In genomic region chr1:200891774-200892157, GRCh38 we compare ENCODE assay signal across 10 cellular contexts. TPM values are rescaled to one million over a fixed set of nuclear protein-coding genes. Genes with fewer than 3 reads are reported as not detected.
DNase-seq lines count a peak whose midpoint lies in the region; ATAC-seq, FAIRE-seq and TF ChIP-seq lines count a peak whose summit lies in the region.
"Had no signal": no experiment of that assay in that cellular context is flagged by ENCODE, and none has a peak within 500 bp of the region (broad histone marks: within the 10 kb centered on the region; RNA-seq: fewer than 3 reads in every experiment).

No MANE protein-coding gene starts in this region.

- peaks cover 44% of the 10 kb centered on the region for H3K4me1 Mint-ChIP-seq in activated T-cell treated with anti-CD3 and anti-CD28 coated beads, Interleukin-2, amount 50 U/mL, for 4 hours (ENCODE audit: low read depth)
- peaks cover 69% of the 10 kb centered on the region for H3K4me1 Mint-ChIP-seq in stimulated activated memory B cell treated with anti-CD40 and anti-IgM and Interleukin-4, amounts not matched to agents 10 μg/mL and 1 μg/mL and 100 μg/mL, for 72 hours

- H3K4me3 ChIP-seq in astrocyte of the cerebellum (ENCODE audit: low read depth, low read length) (peak overlapping the region; percentile 56), kidney (ENCODE audit: low read length in 2 of 2) (peak overlapping the region; percentile 53 to 68)

- H3K9me3 Mint-ChIP-seq in activated T-cell treated with anti-CD3 and anti-CD28 coated beads, Interleukin-2, amount 50 U/mL, for 4 hours: no peaks in the 10 kb centered on the region
- no peaks in the 10 kb centered on the region for H3K9me3 Mint-ChIP-seq in stimulated activated memory B cell treated with anti-CD40 and anti-IgM and Interleukin-4, amounts not matched to agents 10 μg/mL and 1 μg/mL and 100 μg/mL, for 72 hours

- no peak for DNase-seq in activated T-cell treated with anti-CD3 and anti-CD28 coated beads, Interleukin-2, amount 50 U/mL, for 4 hours
- no peak for DNase-seq in activated T-cell treated with anti-CD3 and anti-CD28 coated beads, Interleukin-2, amount 50 U/mL, for 1 hour
- DNase-seq in astrocyte of the cerebellum (ENCODE audit: low read depth): no peak
- DNase-seq in kidney: no peak
- no peak for DNase-seq in SK-N-DZ (ENCODE audit: low spot score)
- no peak for DNase-seq in stimulated activated naive CD4-positive, alpha-beta T cell treated with Interleukin-2 at 50 U/mL for 16 hours (lab: John Stamatoyannopoulos, UW)
- DNase-seq: activated CD4-positive, alpha-beta T cell treated with anti-CD3 and anti-CD28 coated beads for 48 hours; NCI-H1092 had no signal

- H3K27ac ChIP-seq in kidney (ENCODE audit: low read depth in 2 of 2, low read length in 2 of 2): peak overlapping the region; percentile 77 to 83

- peaks cover 23% of the 10 kb centered on the region for H3K27me3 Mint-ChIP-seq in activated T-cell treated with anti-CD3 and anti-CD28 coated beads, Interleukin-2, amount 50 U/mL, for 4 hours (ENCODE audit: low read depth)
- peaks cover 44% of the 10 kb centered on the region for H3K27me3 Mint-ChIP-seq in stimulated activated memory B cell treated with anti-CD40 and anti-IgM and Interleukin-4, amounts not matched to agents 10 μg/mL and 1 μg/mL and 100 μg/mL, for 72 hours

- peaks cover 18 to 23% of the 10 kb centered on the region in 2 donors for H3K4me1 ChIP-seq in kidney (ENCODE audit: control insufficient read depth in 1 of 2, insufficient read depth in 1 of 2, low read depth in 1 of 2, low read length in 2 of 2)

- intact Hi-C loops in kidney (cut with DNase I): no loop called here

- H3K36me3 Mint-ChIP-seq in activated T-cell treated with anti-CD3 and anti-CD28 coated beads, Interleukin-2, amount 50 U/mL, for 4 hours (ENCODE audit: insufficient read depth): no peaks in the 10 kb centered on the region
- no peaks in the 10 kb centered on the region for H3K36me3 Mint-ChIP-seq in stimulated activated memory B cell treated with anti-CD40 and anti-IgM and Interleukin-4, amounts not matched to agents 10 μg/mL and 1 μg/mL and 100 μg/mL, for 72 hours

- FAIRE-seq in kidney (lab: Jason Lieb, UNC): no peak

- in situ Hi-C loops in astrocyte of the cerebellum (cut with HindIII; ENCODE audit: low sequenced_read_pairs): no loop called here

- no peak for ATAC-seq in activated T-cell treated with anti-CD3 and anti-CD28 coated beads, Interleukin-2, amount 50 U/mL, for 4 hours
- no peak for ATAC-seq in stimulated activated memory B cell treated with anti-CD40 and anti-IgM and Interleukin-4, amounts not matched to agents 10 μg/mL and 1 μg/mL and 100 μg/mL, for 72 hours
- ATAC-seq in GM21528 (IDR thresholded peaks at IDR 0.05; ENCODE audit: low FRiP score, unreplicated experiment): no peak

- peak overlapping the region in 1 of 2 donors; percentile 17 for H3K9ac ChIP-seq in kidney (ENCODE audit: low read length in 2 of 2)

- H3K9me3 ChIP-seq in kidney (ENCODE audit: control insufficient read depth in 1 of 2, low read length in 2 of 2): no peaks in the 10 kb centered on the region

- TF ChIP-seq CTCF in astrocyte of the cerebellum (IDR thresholded peaks at IDR 0.05; ENCODE audit: low read depth, low read length, missing control alignments): no peak
- TF ChIP-seq CTCF in kidney (IDR thresholded peaks at IDR 0.05; ENCODE audit: borderline replicate concordance, extremely low read depth, insufficient read depth): no peak

- no peaks in the 10 kb centered on the region for H3K36me3 ChIP-seq in kidney (ENCODE audit: control insufficient read depth in 1 of 2, insufficient read depth in 2 of 2, low read length in 2 of 2)

- peak overlapping the region; percentile 58 for H3K27ac Mint-ChIP-seq in stimulated activated memory B cell treated with anti-CD40 and anti-IgM and Interleukin-4, amounts not matched to agents 10 μg/mL and 1 μg/mL and 100 μg/mL, for 72 hours

- peak overlapping the region; percentile 71 for H3K4me3 Mint-ChIP-seq in activated T-cell treated with anti-CD3 and anti-CD28 coated beads, Interleukin-2, amount 50 U/mL, for 4 hours
- H3K4me3 Mint-ChIP-seq in stimulated activated memory B cell treated with anti-CD40 and anti-IgM and Interleukin-4, amounts not matched to agents 10 μg/mL and 1 μg/mL and 100 μg/mL, for 72 hours: peak overlapping the region; percentile 77

RNA-seq across cellular contexts. Expression of gene INAVA, which starts 2.9 kb away (rescaled TPM):
- total RNA-seq in activated T-cell treated with anti-CD3 and anti-CD28 coated beads, Interleukin-2, amount 50 U/mL, for 4 hours: under 1 TPM; 0.13 to 0.29 (median 0.22) TPM
- 48.8 TPM for total RNA-seq in kidney
- 22.1 TPM for polyA plus RNA-seq in kidney (ENCODE audit: insufficient read depth, low read depth, low replicate concordance)
- 2.0 and 6.7 TPM in 2 replicates for polyA plus RNA-seq in SK-N-DZ (2014; cell fraction: cytosol; rRNA removed)
- polyA plus RNA-seq in SK-N-DZ (2014; cell fraction: nucleus; rRNA removed): 4.0 and 13.0 TPM in 2 replicates

RNA-seq across cellular contexts. Expression of gene GPR25, which starts 19.0 kb away (rescaled TPM):
- under 1 TPM in 1 of 3 donors, not detected in 2; 0.16 TPM for total RNA-seq in activated T-cell treated with anti-CD3 and anti-CD28 coated beads, Interleukin-2, amount 50 U/mL, for 4 hours
- total RNA-seq in kidney: 0.19 TPM
- polyA plus RNA-seq in kidney (ENCODE audit: insufficient read depth, low read depth, low replicate concordance): not detected
- polyA plus RNA-seq in SK-N-DZ (2014; cell fraction: cytosol; rRNA removed): not detected in 2 replicates
- not detected in 2 replicates for polyA plus RNA-seq in SK-N-DZ (2014; cell fraction: nucleus; rRNA removed)

Comparison
In these comparisons a context has a peak if more than half of its experiments do, and no peak if none do; other contexts are left out.
1. RNA of gene INAVA, which starts 2.9 kb away (total RNA-seq): 48.8 TPM in kidney (single experiment); 0.13 to 0.29 TPM in activated T-cell treated with anti-CD3 and anti-CD28 coated beads, Interleukin-2, amount 50 U/mL, for 4 hours; every median in the first group is over 10 times any median in the second.